In the genomic region with DNA sequence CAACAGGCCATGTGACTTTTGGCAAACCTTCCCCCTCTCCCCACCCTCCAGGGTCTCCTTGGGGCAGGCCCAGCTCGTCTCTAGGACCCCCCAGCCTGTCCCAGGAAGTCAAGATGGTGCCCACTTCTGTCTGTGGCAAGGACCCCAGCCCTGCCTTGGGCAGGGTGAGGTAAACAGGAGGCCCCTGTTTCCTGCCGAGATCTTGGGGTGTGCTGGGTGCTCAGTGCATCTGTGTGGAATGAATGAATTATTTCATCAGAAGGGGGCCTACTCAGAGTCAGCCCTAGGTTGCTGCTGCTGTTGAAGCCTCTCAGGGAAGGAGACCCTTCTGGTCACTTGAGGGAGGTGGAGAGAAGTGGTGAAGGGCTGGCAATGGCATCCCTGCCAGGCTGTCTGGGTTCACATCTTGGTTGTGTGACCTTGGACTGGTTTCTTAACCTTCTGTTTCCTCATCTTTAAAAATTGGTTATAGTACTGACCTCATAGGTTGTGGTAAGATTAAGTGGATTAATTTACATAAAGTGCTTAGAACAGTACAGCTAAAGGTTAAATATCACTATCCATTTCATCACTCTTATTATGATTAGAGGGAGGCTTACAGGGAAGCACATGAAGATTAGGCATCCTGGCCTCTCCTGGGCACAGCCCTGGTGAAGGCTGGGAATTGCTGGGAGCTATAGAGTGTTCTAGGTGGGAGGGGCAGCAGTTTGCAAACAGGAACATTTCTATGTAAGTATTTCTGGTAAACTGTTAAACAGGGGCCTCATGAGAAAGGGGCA, we compare ENCODE assay signal across 10 cellular contexts.
DNase-seq lines count a peak whose midpoint lies in the region; ATAC-seq, FAIRE-seq and TF ChIP-seq lines count a peak whose summit lies in the region.
"Had no signal": no experiment of that assay in that cellular context is flagged by ENCODE, and none has a peak within 500 bp of the region (broad histone marks: within the 10 kb centered on the region; RNA-seq: fewer than 3 reads in every experiment).

No MANE protein-coding gene starts in this region.

- TF ChIP-seq POLR2A in K562 (conservative IDR thresholded peaks at IDR 0.05): no peak

- TF ChIP-seq CTCF in K562 (IDR thresholded peaks at IDR 0.05 in 2 of 3, conservative IDR thresholded peaks at IDR 0.05 in 1 of 3; ENCODE audit: insufficient read depth in 2 of 3, low read depth in 1 of 3, low read length in 3 of 3): no peak

- no peak for TF ChIP-seq EP300 in K562 (IDR thresholded peaks at IDR 0.05; ENCODE audit: low read length)

- BruUV-seq in K562 (replicated peaks; lab: Mats Ljungman, UMichigan): no TSS peak

- H3K27ac ChIP-seq in BLaER1 treated with 17β-estradiol and CSF1 and Interleukin-3, amounts not matched to agents 10 nM and 100 nM: peak overlapping the region; percentile 53 to 98 (median 93); a peak in 21 of 22 replicates
- H3K27ac ChIP-seq in KOPT-K1 (ENCODE audit: low read depth, low read length, poor library complexity, severe bottlenecking) (peak overlapping the region; percentile 100), K562 (ENCODE audit: extremely low read depth, low read depth, low read length) (peak overlapping the region; percentile 33; the same call in 1 of the 3 replicates)

- H3K4me1 ChIP-seq in BLaER1 treated with 17β-estradiol and CSF1 and Interleukin-3, amounts not matched to agents 10 nM and 100 nM: peaks cover 99 to 100% (median 100%) of the 10 kb centered on the region in 10 experiments
- H3K4me1 ChIP-seq in K562 (replicated peaks in 1 of 2; ENCODE audit: control insufficient read depth in 2 of 2, insufficient read depth in 2 of 2, low read length in 2 of 2): peaks cover 73 to 77% of the 10 kb centered on the region in 2 experiments

- H3K9me3 ChIP-seq in BLaER1 treated with 17β-estradiol and CSF1 and Interleukin-3, amounts not matched to agents 10 nM and 100 nM (replicated peaks in 1 of 11): no peaks in the 10 kb centered on the region
- H3K9me3 ChIP-seq in KOPT-K1 (ENCODE audit: insufficient read depth, low read length, poor library complexity, severe bottlenecking): no peaks in the 10 kb centered on the region
- H3K9me3 ChIP-seq in K562 (replicated peaks; ENCODE audit: control insufficient read depth, insufficient read depth, low read depth, low read length): no peaks in the 10 kb centered on the region

- peak overlapping the region; percentile 72 for H3K4me3 Mint-ChIP-seq in natural killer cell treated with Interleukin-12 subunit alpha and Interleukin-12 subunit beta and Interleukin-15 and Interleukin-18, amount 100 ng/mL, for 72 hours

- peaks cover 0 to 62% (median 0%) of the 10 kb centered on the region in 11 experiments; a peak in 7 of 22 replicates for H4K20me1 ChIP-seq in BLaER1 treated with 17β-estradiol and CSF1 and Interleukin-3, amounts not matched to agents 10 nM and 100 nM
- H4K20me1 ChIP-seq in K562 (replicated peaks; ENCODE audit: control insufficient read depth, insufficient read depth, low read length): no peaks in the 10 kb centered on the region; the same call in 1 of the 2 replicates

- ATAC-seq in K562 (no peak), HG02884 (IDR thresholded peaks at IDR 0.05; ENCODE audit: unreplicated experiment) (no peak), HG03039 (IDR thresholded peaks at IDR 0.05; ENCODE audit: unreplicated experiment) (no peak)
- ATAC-seq in natural killer cell treated with Interleukin-12 subunit alpha and Interleukin-12 subunit beta and Interleukin-15 and Interleukin-18, amount 100 ng/mL, for 72 hours: peak; percentile 17 to 32

- CTCF ChIA-PET in K562 (lab: Yijun Ruan, JAX; ENCODE audit: low intra/inter-chr PET ratio): no interaction called here

- H3K9ac ChIP-seq in BLaER1 treated with 17β-estradiol and CSF1 and Interleukin-3, amounts not matched to agents 10 nM and 100 nM: peak overlapping the region; percentile 74 to 85 (median 81)
- peak overlapping the region in 1 of 2 experiments; percentile 84; a peak in 2 of 4 replicates for H3K9ac ChIP-seq in K562 (ENCODE audit: insufficient read depth in 1 of 2, low read depth in 2 of 2, low read length in 2 of 2)

- no peaks in the 10 kb centered on the region for H3K27me3 ChIP-seq in BLaER1 treated with 17β-estradiol and CSF1 and Interleukin-3, amounts not matched to agents 10 nM and 100 nM
- H3K27me3 ChIP-seq in K562 (ENCODE audit: control insufficient read depth in 2 of 2, insufficient read depth in 2 of 2, low read length in 2 of 2): no peaks in the 10 kb centered on the region

- peak overlapping the region in 5 of 10 experiments; percentile 46 to 66 (median 55); a peak in 9 of 20 replicates for H3K4me3 ChIP-seq in BLaER1 treated with 17β-estradiol and CSF1 and Interleukin-3, amounts not matched to agents 10 nM and 100 nM
- H3K4me3 ChIP-seq in K562: no peak overlapping the region

- peaks cover 3% of the 10 kb centered on the region for H3K9me1 ChIP-seq in K562 (ENCODE audit: control insufficient read depth, insufficient read depth, low read length)

- H3K79me2 ChIP-seq in K562 (ENCODE audit: control insufficient read depth, insufficient read depth, low read length): peaks cover 26% of the 10 kb centered on the region

- no peak for FAIRE-seq in K562 (lab: Jason Lieb, UNC)

- peaks cover 33 to 37% of the 10 kb centered on the region in 2 donors for H3K4me1 Mint-ChIP-seq in natural killer cell treated with Interleukin-12 subunit alpha and Interleukin-12 subunit beta and Interleukin-15 and Interleukin-18, amount 100 ng/mL, for 72 hours (ENCODE audit: low read depth in 2 of 2)

- POLR2A ChIA-PET in K562 (lab: Yijun Ruan, JAX): interaction anchor here (0.6 to 1.7 kb wide), 4 partner anchors 12 to 58 kb away, joined by 3 to 5 read pairs (median 4); no protein-coding TSS in a partner anchor

- no peaks in the 10 kb centered on the region for H3K36me3 Mint-ChIP-seq in natural killer cell treated with Interleukin-12 subunit alpha and Interleukin-12 subunit beta and Interleukin-15 and Interleukin-18, amount 100 ng/mL, for 72 hours

- H3K27me3 Mint-ChIP-seq in natural killer cell treated with Interleukin-12 subunit alpha and Interleukin-12 subunit beta and Interleukin-15 and Interleukin-18, amount 100 ng/mL, for 72 hours: no peaks in the 10 kb centered on the region

- intact Hi-C loops in K562 (cut with micrococcal nuclease): no loop called here

- H3K27ac Mint-ChIP-seq in natural killer cell treated with Interleukin-12 subunit alpha and Interleukin-12 subunit beta and Interleukin-15 and Interleukin-18, amount 100 ng/mL, for 72 hours: peak overlapping the region; percentile 86 to 89

- H3K36me3 ChIP-seq in BLaER1 treated with 17β-estradiol and CSF1 and Interleukin-3, amounts not matched to agents 10 nM and 100 nM: peaks cover 5 to 42% (median 19%) of the 10 kb centered on the region in 11 experiments; a peak in 18 of 22 replicates
- peaks cover 20% of the 10 kb centered on the region; the same call in 1 of the 2 replicates for H3K36me3 ChIP-seq in KOPT-K1 (ENCODE audit: insufficient read depth, low read length)
- H3K36me3 ChIP-seq in K562 (ENCODE audit: control insufficient read depth, insufficient read depth, low read length): peaks cover 31% of the 10 kb centered on the region; the same call in 2 of the 3 replicates

- H3K9me3 Mint-ChIP-seq in natural killer cell treated with Interleukin-12 subunit alpha and Interleukin-12 subunit beta and Interleukin-15 and Interleukin-18, amount 100 ng/mL, for 72 hours: no peaks in the 10 kb centered on the region

- H2AFZ ChIP-seq in K562 (ENCODE audit: low read depth, low read length): no peak overlapping the region

- H3K4me2 ChIP-seq in BLaER1 treated with 17β-estradiol and CSF1 and Interleukin-3, amounts not matched to agents 10 nM and 100 nM: peak overlapping the region; percentile 88 to 99 (median 97)
- no peak overlapping the region for H3K4me2 ChIP-seq in K562 (ENCODE audit: insufficient read depth, low read length)

- no peak for DNase-seq in K562 (ENCODE audit: extremely low read depth in 1 of 4, low spot score in 3 of 4)
- DNase-seq in natural killer cell treated with Interleukin-12 subunit alpha and Interleukin-12 subunit beta and Interleukin-15 and Interleukin-18, amount 100 ng/mL, for 72 hours (ENCODE audit: low spot score): no peak
- DNase-seq in NCI-H2171 treated with DMSO at 0.1 percent for 48 hours (lab: John Stamatoyannopoulos, UW): no peak
- DNase-seq in GM19238 (ENCODE audit: insufficient read length, low spot score): no peak
- DNase-seq: islet precursor cell, NCI-H2227 treated with DMSO at 0.1 percent for 48 hours had no signal

- in situ Hi-C loops in K562 (cut with MboI): no loop called here

- TF ChIP-seq RAD21 in K562 (CRISPR knock-in tag; conservative IDR thresholded peaks at IDR 0.05 in 1 of 2, IDR thresholded peaks at IDR 0.05 in 1 of 2): no peak

- 36% methylated on average over 2 of the region's 2 CpGs for WGBS in K562 (ENCODE audit: insufficient coverage, low coverage, missing lambda C conversion rate)

TF ChIP-seq in K562, 482 proteins besides CTCF, POLR2A, EP300 and RAD21 (continues in another document):
- no peak for TF ChIP-seq POLR2G (IDR thresholded peaks at IDR 0.05; ENCODE audit: low read depth, low read length)
- TF ChIP-seq, protein P1, sequence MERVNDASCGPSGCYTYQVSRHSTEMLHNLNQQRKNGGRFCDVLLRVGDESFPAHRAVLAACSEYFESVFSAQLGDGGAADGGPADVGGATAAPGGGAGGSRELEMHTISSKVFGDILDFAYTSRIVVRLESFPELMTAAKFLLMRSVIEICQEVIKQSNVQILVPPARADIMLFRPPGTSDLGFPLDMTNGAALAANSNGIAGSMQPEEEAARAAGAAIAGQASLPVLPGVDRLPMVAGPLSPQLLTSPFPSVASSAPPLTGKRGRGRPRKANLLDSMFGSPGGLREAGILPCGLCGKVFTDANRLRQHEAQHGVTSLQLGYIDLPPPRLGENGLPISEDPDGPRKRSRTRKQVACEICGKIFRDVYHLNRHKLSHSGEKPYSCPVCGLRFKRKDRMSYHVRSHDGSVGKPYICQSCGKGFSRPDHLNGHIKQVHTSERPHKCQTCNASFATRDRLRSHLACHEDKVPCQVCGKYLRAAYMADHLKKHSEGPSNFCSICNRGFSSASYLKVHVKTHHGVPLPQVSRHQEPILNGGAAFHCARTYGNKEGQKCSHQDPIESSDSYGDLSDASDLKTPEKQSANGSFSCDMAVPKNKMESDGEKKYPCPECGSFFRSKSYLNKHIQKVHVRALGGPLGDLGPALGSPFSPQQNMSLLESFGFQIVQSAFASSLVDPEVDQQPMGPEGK (CRISPR knock-in tag; IDR thresholded peaks at IDR 0.05; ENCODE audit: borderline replicate concordance): no peak
- no peak for TF ChIP-seq HDGF (IDR thresholded peaks at IDR 0.05)
- TF ChIP-seq NR1H2 (CRISPR knock-in tag; IDR thresholded peaks at IDR 0.05): no peak

Comparison
In these comparisons a context has a peak if more than half of its experiments do, and no peak if none do; other contexts are left out.
1. H3K27ac ChIP-seq: peak in every context shown above with its lines; median percentile 100 in KOPT-K1; 93 in BLaER1 treated with 17β-estradiol and CSF1 and Interleukin-3, amounts not matched to agents 10 nM and 100 nM; 33 in K562.
2. ATAC-seq: peak in natural killer cell treated with Interleukin-12 subunit alpha and Interleukin-12 subunit beta and Interleukin-15 and Interleukin-18, amount 100 ng/mL, for 72 hours (2 of 2); none in K562 (single experiment), HG02884 (single experiment) and HG03039 (single experiment).